1 cellular context compared by ENCODE assay signal in the genomic region with DNA sequence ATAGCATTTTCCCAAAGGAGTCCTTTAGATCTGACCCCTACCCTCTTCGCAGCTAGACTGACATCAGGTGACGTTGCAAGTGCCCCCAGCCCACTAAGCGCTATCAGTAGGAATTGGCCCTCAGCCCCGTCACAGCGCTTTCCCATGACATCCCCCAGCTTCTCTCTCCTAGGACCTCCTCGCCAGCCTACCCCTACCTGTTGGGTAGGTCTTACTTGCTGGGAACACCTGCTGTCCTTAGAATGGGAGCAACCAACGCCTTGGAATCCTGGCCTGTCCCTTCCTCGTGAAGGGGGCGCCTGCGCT.
TF ChIP-seq lines count a peak whose summit lies in the region.

No MANE protein-coding gene starts in this region.

TF ChIP-seq in IMR-90, 13 proteins besides CTCF, POLR2A, EP300 and RAD21 (continued from another document):
- no peak for TF ChIP-seq BHLHE40 (IDR thresholded peaks at IDR 0.05; ENCODE audit: low read depth, low read length)
- TF ChIP-seq, protein P1, sequence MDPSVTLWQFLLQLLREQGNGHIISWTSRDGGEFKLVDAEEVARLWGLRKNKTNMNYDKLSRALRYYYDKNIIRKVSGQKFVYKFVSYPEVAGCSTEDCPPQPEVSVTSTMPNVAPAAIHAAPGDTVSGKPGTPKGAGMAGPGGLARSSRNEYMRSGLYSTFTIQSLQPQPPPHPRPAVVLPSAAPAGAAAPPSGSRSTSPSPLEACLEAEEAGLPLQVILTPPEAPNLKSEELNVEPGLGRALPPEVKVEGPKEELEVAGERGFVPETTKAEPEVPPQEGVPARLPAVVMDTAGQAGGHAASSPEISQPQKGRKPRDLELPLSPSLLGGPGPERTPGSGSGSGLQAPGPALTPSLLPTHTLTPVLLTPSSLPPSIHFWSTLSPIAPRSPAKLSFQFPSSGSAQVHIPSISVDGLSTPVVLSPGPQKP (IDR thresholded peaks at IDR 0.05; ENCODE audit: borderline replicate concordance, low read depth, low read length): no peak
